In genomic region chr12:13004368-13004767, GRCh38 we compare ENCODE assay signal across 25 cellular contexts. TPM values are rescaled to one million over a fixed set of nuclear protein-coding genes. Genes with fewer than 3 reads are reported as not detected.
DNase-seq lines count a peak whose midpoint lies in the region; ATAC-seq and TF ChIP-seq lines count a peak whose summit lies in the region.
"Had no signal": no experiment of that assay in that cellular context is flagged by ENCODE, and none has a peak within 500 bp of the region (broad histone marks: within the 10 kb centered on the region; RNA-seq: fewer than 3 reads in every experiment).

No MANE protein-coding gene starts in this region.

- DNase-seq in AG10803 (ENCODE audit: low read depth) (peak; percentile 61), adipocyte (ENCODE audit: low read depth) (peak; percentile 41), fibroblast of pulmonary artery (ENCODE audit: low read depth) (peak; percentile 75), head of caudate nucleus (no peak), Calu3 (no peak), NCI-H345 (lab: John Stamatoyannopoulos, UW) (no peak)
- no peak for DNase-seq in CD4-positive, CD25-positive, alpha-beta regulatory T cell
- DNase-seq: C1 segment of cervical spinal cord; CD8-positive, alpha-beta memory T cell; DMS79 treated with DMSO at 0.1 percent for 48 hours; GM23248; H7; KG1; MM.1S; NCI-H1092 treated with DMSO at 0.1 percent for 48 hours; NCI-H1436; NCI-H187 treated with DMSO at 0.1 percent for 48 hours; NCI-H2107; NCI-H446; NCI-H524 treated with DMSO at 0.1 percent for 48 hours; NCI-H774; SIG-M5 had no signal

- H3K9me3 Mint-ChIP-seq in CD4-positive, CD25-positive, alpha-beta regulatory T cell = peaks cover 0 to 1% (median 0%) of the 10 kb centered on the region in 7 donors
- no peaks in the 10 kb centered on the region for H3K9me3 Mint-ChIP-seq in Calu3 (ENCODE audit: low read depth, unreplicated experiment)
- H3K9me3 Mint-ChIP-seq: CD8-positive, alpha-beta memory T cell had no signal

- H3K27me3 Mint-ChIP-seq in CD4-positive, CD25-positive, alpha-beta regulatory T cell = peaks cover 13% of the 10 kb centered on the region
- peaks cover 88% of the 10 kb centered on the region for H3K27me3 Mint-ChIP-seq in Calu3 (ENCODE audit: unreplicated experiment)

- TF ChIP-seq CTCF in AG10803 (conservative IDR thresholded peaks at IDR 0.05; ENCODE audit: low read length) = no peak
- TF ChIP-seq CTCF in fibroblast of pulmonary artery (IDR thresholded peaks at IDR 0.05; ENCODE audit: low read length, missing control alignments) = no peak
- TF ChIP-seq CTCF in Calu3 (IDR thresholded peaks at IDR 0.05; ENCODE audit: unreplicated experiment) = no peak

- peak overlapping the region in 3 of 4 donors; percentile 11 to 85 (median 40) for H3K4me3 Mint-ChIP-seq in CD4-positive, CD25-positive, alpha-beta regulatory T cell
- no peak overlapping the region for H3K4me3 Mint-ChIP-seq in Calu3 (ENCODE audit: low read depth, unreplicated experiment)

- H3K4me3 ChIP-seq in AG10803 (ENCODE audit: low read length) (no peak overlapping the region), adipocyte (ENCODE audit: low read length) (no peak overlapping the region), fibroblast of pulmonary artery (replicated peaks; ENCODE audit: low read depth, low read length) (no peak overlapping the region)
- H3K4me3 ChIP-seq in CD4-positive, CD25-positive, alpha-beta regulatory T cell (ENCODE audit: low read depth, low read length) = no peak overlapping the region
- H3K4me3 ChIP-seq: GM23248, SK-N-MC had no signal

- no peak overlapping the region for H3K27ac ChIP-seq in CD4-positive, CD25-positive, alpha-beta regulatory T cell (ENCODE audit: insufficient read depth, low read length, poor library complexity, severe bottlenecking)
- H3K27ac ChIP-seq: GM23248, SK-N-MC had no signal

- H3K36me3 ChIP-seq in CD4-positive, CD25-positive, alpha-beta regulatory T cell (ENCODE audit: control insufficient read depth, insufficient read depth, low read length) = no peaks in the 10 kb centered on the region
- no peaks in the 10 kb centered on the region for H3K36me3 ChIP-seq in adipocyte (ENCODE audit: control insufficient read depth, insufficient read depth, low read length, severe bottlenecking)

- no peaks in the 10 kb centered on the region for H3K36me3 Mint-ChIP-seq in CD4-positive, CD25-positive, alpha-beta regulatory T cell
- H3K36me3 Mint-ChIP-seq in Calu3 (ENCODE audit: insufficient read depth, unreplicated experiment) = peaks cover 22% of the 10 kb centered on the region

- ATAC-seq in CD4-positive, CD25-positive, alpha-beta regulatory T cell (ENCODE audit: low read depth in 2 of 2) = no peak
- no peak for ATAC-seq in HG03571 (IDR thresholded peaks at IDR 0.05; ENCODE audit: unreplicated experiment)

- H3K4me1 ChIP-seq in CD4-positive, CD25-positive, alpha-beta regulatory T cell (ENCODE audit: control insufficient read depth, insufficient read depth, low read length, poor library complexity, severe bottlenecking) = peaks cover 16% of the 10 kb centered on the region
- H3K4me1 ChIP-seq in adipocyte (ENCODE audit: control insufficient read depth, insufficient read depth, low read length) = peaks cover 27% of the 10 kb centered on the region

- CTCF ChIA-PET in Calu3 (lab: Charles Lee) = interaction anchor here (0.6 kb wide), 1 partner anchor 92 kb away, joined by 3 read pairs; no protein-coding TSS in a partner anchor

- H3K27me3 ChIP-seq in CD4-positive, CD25-positive, alpha-beta regulatory T cell (ENCODE audit: control insufficient read depth, insufficient read depth, low read length) = peaks cover 5% of the 10 kb centered on the region
- no peaks in the 10 kb centered on the region for H3K27me3 ChIP-seq in adipocyte (replicated peaks; ENCODE audit: control insufficient read depth, insufficient read depth, low read length)

- no peak overlapping the region for H3K9ac ChIP-seq in adipocyte (ENCODE audit: low read length)
- H3K9ac ChIP-seq: GM23248 had no signal

- H3K9me3 ChIP-seq in CD4-positive, CD25-positive, alpha-beta regulatory T cell (ENCODE audit: control insufficient read depth in 2 of 2, low read length in 2 of 2) = no peaks in the 10 kb centered on the region
- H3K9me3 ChIP-seq in adipocyte (ENCODE audit: control insufficient read depth, low read length) = no peaks in the 10 kb centered on the region

- H3K27ac Mint-ChIP-seq in CD4-positive, CD25-positive, alpha-beta regulatory T cell = no peak overlapping the region
- H3K27ac Mint-ChIP-seq in Calu3 (ENCODE audit: unreplicated experiment) = no peak overlapping the region
- H3K27ac Mint-ChIP-seq: CD8-positive, alpha-beta memory T cell had no signal

- peaks cover 0 to 19% (median 5%) of the 10 kb centered on the region in 4 donors for H3K4me1 Mint-ChIP-seq in CD4-positive, CD25-positive, alpha-beta regulatory T cell
- peaks cover 29% of the 10 kb centered on the region for H3K4me1 Mint-ChIP-seq in Calu3 (ENCODE audit: low read depth, unreplicated experiment)

- intact Hi-C loops in head of caudate nucleus (cut with DNase I) = loop anchor here (5.0 to 10.0 kb wide), 2 partner anchors 38 to 90 kb away; partner anchors contain the start of gene FAM234B
- intact Hi-C loops in Calu3 (cut with micrococcal nuclease; ENCODE audit: unreplicated experiment) = loop anchor here (5.0 kb wide), 1 partner anchor 93 kb away; no protein-coding TSS in a partner anchor

- BruUV-seq in Calu3 (replicated peaks; lab: Mats Ljungman, UMichigan) = no TSS peak

RNA-seq across cellular contexts. Expression of gene HEBP1, which starts 4.3 kb away (rescaled TPM):
- total RNA-seq in CD4-positive, CD25-positive, alpha-beta regulatory T cell = 12.1 TPM
- 10 to 100 TPM; 18.4 to 26.3 (median 21.8) TPM for polyA plus RNA-seq in CD4-positive, CD25-positive, alpha-beta regulatory T cell
- 10.6 and 10.9 TPM in 2 replicates for total RNA-seq in Calu3 (2022)

RNA-seq across cellular contexts. Expression of gene FAM234B, which starts 39.8 kb away (rescaled TPM):
- 4.5 TPM for total RNA-seq in CD4-positive, CD25-positive, alpha-beta regulatory T cell
- polyA plus RNA-seq in CD4-positive, CD25-positive, alpha-beta regulatory T cell = 1 to 10 TPM; 1.3 to 3.0 (median 2.1) TPM
- total RNA-seq in Calu3 (2022) = 2.7 and 3.6 TPM in 2 replicates

RNA-seq across cellular contexts. Expression of gene GPRC5D, which starts 52.4 kb away (rescaled TPM):
- total RNA-seq in CD4-positive, CD25-positive, alpha-beta regulatory T cell = not detected
- polyA plus RNA-seq in CD4-positive, CD25-positive, alpha-beta regulatory T cell = 1 to 10 TPM in 3 of 4 donors, not detected in 1; 1.1 to 1.5 (median 1.3) TPM
- total RNA-seq in Calu3 (2022) = not detected in 2 replicates
- total RNA-seq: CD8-positive, alpha-beta memory T cell; GM23248 had no signal
- polyA plus RNA-seq: AG04450, GM23248 had no signal

Comparison
In these comparisons a context has a peak if more than half of its experiments do, and no peak if none do; other contexts are left out.
1. DNase-seq: peak in AG10803 (single experiment), adipocyte (single experiment) and fibroblast of pulmonary artery (single experiment); none in CD4-positive, CD25-positive, alpha-beta regulatory T cell (0 of 3), head of caudate nucleus (0 of 42), Calu3 (single experiment) and NCI-H345 (single experiment).